Comparison of ENCODE assay signal across 29 cellular contexts in genomic region chr4:119302073-119302832, GRCh38. TPM values are rescaled to one million over a fixed set of nuclear protein-coding genes. Genes with fewer than 3 reads are reported as not detected.
DNase-seq lines count a peak whose midpoint lies in the region; ATAC-seq and TF ChIP-seq lines count a peak whose summit lies in the region.
"Had no signal": no experiment of that assay in that cellular context is flagged by ENCODE, and none has a peak within 500 bp of the region (broad histone marks: within the 10 kb centered on the region; RNA-seq: fewer than 3 reads in every experiment).

No MANE protein-coding gene starts in this region.

- CTCF ChIA-PET in activated CD4-positive, alpha-beta T cell treated with anti-CD3 and anti-CD28 coated beads, Interleukin-2, amount 10 ng/mL, durations not matched to agents 7 days and 5 days (lab: Charles Lee) = no interaction called here
- CTCF ChIA-PET in PC-9 (lab: Charles Lee) = no interaction called here

- peaks cover 30% of the 10 kb centered on the region for H3K79me2 ChIP-seq in PC-9 (ENCODE audit: low read depth)

- no peak for ATAC-seq in GM18858 (IDR thresholded peaks at IDR 0.05; ENCODE audit: unreplicated experiment)
- ATAC-seq: effector memory CD8-positive, alpha-beta T cell; gastroesophageal sphincter; SK-N-SH treated with all-trans-retinoic acid at 6 μM for 48 hours had no signal

- DNase-seq in activated CD4-positive, alpha-beta T cell treated with anti-CD3 and anti-CD28 coated beads, Interleukin-2, amount 10 ng/mL, durations not matched to agents 7 days and 5 days = no peak
- no peak for DNase-seq in activated CD4-positive, alpha-beta T cell treated with anti-CD3 and anti-CD28 coated beads, Interleukin-2, amount 10 ng/mL, durations not matched to agents 24 days and 14 days
- DNase-seq in PC-9 (no peak), choroid plexus epithelial cell (ENCODE audit: low read depth) (peak; percentile 30), nephron progenitor cell (no peak), RPMI8226 (no peak)
- no peak for DNase-seq in activated effector memory CD4-positive, alpha-beta T cell treated with anti-CD3 and anti-CD28 coated beads, Interleukin-2, amount 50 U/mL, for 16 hours
- DNase-seq: brain microvascular endothelial cell; colonic mucosa; effector memory CD8-positive, alpha-beta T cell; EL; GOT3; kidney; mammary epithelial cell; MM.1S; NCI-H146; NCI-H2171; NCI-H524 treated with DMSO at 0.1 percent for 48 hours; stimulated activated CD4-positive, alpha-beta T cell treated with anti-CD3 and anti-CD28 coated beads, Interleukin-4, amount 100 ng/mL, for 24 hours; trophoblast cell had no signal

- peaks cover 33% of the 10 kb centered on the region for H3K4me1 Mint-ChIP-seq in activated CD4-positive, alpha-beta T cell treated with anti-CD3 and anti-CD28 coated beads, Interleukin-2, amount 10 ng/mL, durations not matched to agents 7 days and 5 days
- peaks cover 25% of the 10 kb centered on the region for H3K4me1 Mint-ChIP-seq in activated CD4-positive, alpha-beta T cell treated with anti-CD3 and anti-CD28 coated beads, Interleukin-2, amount 10 ng/mL, durations not matched to agents 24 days and 14 days
- peaks cover 25% of the 10 kb centered on the region for H3K4me1 Mint-ChIP-seq in nephron progenitor cell

- H3K27ac Mint-ChIP-seq in activated CD4-positive, alpha-beta T cell treated with anti-CD3 and anti-CD28 coated beads, Interleukin-2, amount 10 ng/mL, durations not matched to agents 7 days and 5 days = no peak overlapping the region
- H3K27ac Mint-ChIP-seq in activated CD4-positive, alpha-beta T cell treated with anti-CD3 and anti-CD28 coated beads, Interleukin-2, amount 10 ng/mL, durations not matched to agents 24 days and 14 days = no peak overlapping the region
- no peak overlapping the region for H3K27ac Mint-ChIP-seq in nephron progenitor cell
- H3K27ac Mint-ChIP-seq: B cell had no signal

- H3K27ac ChIP-seq in PC-9 = no peak overlapping the region
- H3K27ac ChIP-seq: brain microvascular endothelial cell, colonic mucosa had no signal

- peaks cover 9% of the 10 kb centered on the region for H3K27me3 Mint-ChIP-seq in activated CD4-positive, alpha-beta T cell treated with anti-CD3 and anti-CD28 coated beads, Interleukin-2, amount 10 ng/mL, durations not matched to agents 7 days and 5 days
- peaks cover 7% of the 10 kb centered on the region for H3K27me3 Mint-ChIP-seq in activated CD4-positive, alpha-beta T cell treated with anti-CD3 and anti-CD28 coated beads, Interleukin-2, amount 10 ng/mL, durations not matched to agents 24 days and 14 days
- peaks cover 12% of the 10 kb centered on the region for H3K27me3 Mint-ChIP-seq in nephron progenitor cell (ENCODE audit: low read depth, poor library complexity)

- no peaks in the 10 kb centered on the region for H3K9me3 Mint-ChIP-seq in activated CD4-positive, alpha-beta T cell treated with anti-CD3 and anti-CD28 coated beads, Interleukin-2, amount 10 ng/mL, durations not matched to agents 7 days and 5 days
- peaks cover 4% of the 10 kb centered on the region for H3K9me3 Mint-ChIP-seq in activated CD4-positive, alpha-beta T cell treated with anti-CD3 and anti-CD28 coated beads, Interleukin-2, amount 10 ng/mL, durations not matched to agents 24 days and 14 days
- H3K9me3 Mint-ChIP-seq in nephron progenitor cell = peaks cover 6% of the 10 kb centered on the region
- H3K9me3 Mint-ChIP-seq: effector memory CD8-positive, alpha-beta T cell; T-helper 2 cell treated with Interferon-gamma antibody and Interleukin-4, amounts not matched to agents 5 μg/mL and 100 μg/mL, for 36 hours had no signal

- no peak for TF ChIP-seq CTCF in PC-9 (conservative IDR thresholded peaks at IDR 0.05)
- TF ChIP-seq CTCF in choroid plexus epithelial cell (conservative IDR thresholded peaks at IDR 0.05; ENCODE audit: low read depth, low read length) = no peak
- TF ChIP-seq CTCF in nephron progenitor cell (IDR thresholded peaks at IDR 0.05) = no peak

- H3K27me3 ChIP-seq in PC-9 (ENCODE audit: insufficient read depth, low read depth) = no peaks in the 10 kb centered on the region
- H3K27me3 ChIP-seq: brain microvascular endothelial cell, colonic mucosa, esophagus muscularis mucosa, gastroesophageal sphincter had no signal

- H3K4me3 ChIP-seq in PC-9 = no peak overlapping the region
- H3K4me3 ChIP-seq in choroid plexus epithelial cell (ENCODE audit: low read depth, low read length) = no peak overlapping the region
- H3K4me3 ChIP-seq: colonic mucosa, esophagus muscularis mucosa, gastroesophageal sphincter had no signal

- peaks cover 21% of the 10 kb centered on the region for H3K36me3 Mint-ChIP-seq in activated CD4-positive, alpha-beta T cell treated with anti-CD3 and anti-CD28 coated beads, Interleukin-2, amount 10 ng/mL, durations not matched to agents 7 days and 5 days (ENCODE audit: low read depth)
- H3K36me3 Mint-ChIP-seq in activated CD4-positive, alpha-beta T cell treated with anti-CD3 and anti-CD28 coated beads, Interleukin-2, amount 10 ng/mL, durations not matched to agents 24 days and 14 days (ENCODE audit: low read depth) = peaks cover 28% of the 10 kb centered on the region
- H3K36me3 Mint-ChIP-seq in nephron progenitor cell (ENCODE audit: low read depth) = peaks cover 22% of the 10 kb centered on the region

- intact Hi-C loops in activated CD4-positive, alpha-beta T cell treated with anti-CD3 and anti-CD28 coated beads, Interleukin-2, amount 10 ng/mL, durations not matched to agents 24 days and 14 days (cut with micrococcal nuclease) = loop anchor here (5.0 kb wide), 1 partner anchor 1025 kb away; no protein-coding TSS in a partner anchor
- intact Hi-C loops in PC-9 (cut with micrococcal nuclease; ENCODE audit: unreplicated experiment) = no loop called here

- 0 out of 2 replicates have a peak, but pooled peaks cover 6% of the 10 kb centered on the region for H3K36me3 ChIP-seq in PC-9 (ENCODE audit: low read depth)
- H3K36me3 ChIP-seq: colonic mucosa had no signal

- H3K4me1 ChIP-seq in PC-9 (replicated peaks; ENCODE audit: insufficient read depth) = peaks cover 21% of the 10 kb centered on the region
- H3K4me1 ChIP-seq: colonic mucosa had no signal

- H3F3A ChIP-seq in PC-9 (ENCODE audit: insufficient read depth, low read depth) = peaks cover 16% of the 10 kb centered on the region; the same call in 1 of the 2 replicates

- no peaks in the 10 kb centered on the region for H3K9me2 ChIP-seq in PC-9 (ENCODE audit: insufficient read depth)

- no peaks in the 10 kb centered on the region for H4K20me1 ChIP-seq in PC-9 (ENCODE audit: insufficient read depth)

- POLR2A ChIA-PET in activated CD4-positive, alpha-beta T cell treated with anti-CD3 and anti-CD28 coated beads, Interleukin-2, amount 10 ng/mL, durations not matched to agents 7 days and 5 days (lab: Charles Lee) = no interaction called here
- POLR2A ChIA-PET in PC-9 (lab: Charles Lee; ENCODE audit: unreplicated experiment) = no interaction called here

- no TSS peak for BruUV-seq in PC-9 (replicated peaks; lab: Mats Ljungman, UMichigan)

- peak overlapping the region; percentile 69 for H3K4me2 ChIP-seq in PC-9

- H3K9me3 ChIP-seq in PC-9 (ENCODE audit: insufficient read depth, low read depth) = no peaks in the 10 kb centered on the region
- H3K9me3 ChIP-seq: colonic mucosa, esophagus muscularis mucosa, gastroesophageal sphincter had no signal

- no peak overlapping the region for H2AFZ ChIP-seq in PC-9

- peak overlapping the region; percentile 96 for H3K4me3 Mint-ChIP-seq in activated CD4-positive, alpha-beta T cell treated with anti-CD3 and anti-CD28 coated beads, Interleukin-2, amount 10 ng/mL, durations not matched to agents 7 days and 5 days
- H3K4me3 Mint-ChIP-seq in activated CD4-positive, alpha-beta T cell treated with anti-CD3 and anti-CD28 coated beads, Interleukin-2, amount 10 ng/mL, durations not matched to agents 24 days and 14 days = no peak overlapping the region
- peak overlapping the region; percentile 40 for H3K4me3 Mint-ChIP-seq in nephron progenitor cell

RNA-seq across cellular contexts. Expression of gene FABP2, which starts 19.7 kb away (rescaled TPM):
- total RNA-seq in activated CD4-positive, alpha-beta T cell treated with anti-CD3 and anti-CD28 coated beads, Interleukin-2, amount 10 ng/mL, durations not matched to agents 7 days and 5 days = not detected
- not detected in 2 replicates for total RNA-seq in activated CD4-positive, alpha-beta T cell treated with anti-CD3 and anti-CD28 coated beads, Interleukin-2, amount 10 ng/mL, durations not matched to agents 24 days and 14 days
- total RNA-seq in PC-9 (2021) = not detected in 2 replicates
- total RNA-seq: A172, B cell, esophagus muscularis mucosa, gastroesophageal sphincter, kidney, mammary epithelial cell, omental fat pad, RPMI7951 had no signal
